In genomic region chr3:64667887-64668581, GRCh38 we compare ENCODE assay signal across 17 cellular contexts. TPM values are rescaled to one million over a fixed set of nuclear protein-coding genes. Genes with fewer than 3 reads are reported as not detected.
A peak's percentile ranks its signal among the peaks of the same experiment; 100 is the strongest.
DNase-seq lines count a peak whose midpoint lies in the region; ATAC-seq and TF ChIP-seq lines count a peak whose summit lies in the region.
"Had no signal": no experiment of that assay in that cellular context is flagged by ENCODE, and none has a peak within 500 bp of the region (broad histone marks: within the 10 kb centered on the region; RNA-seq: fewer than 3 reads in every experiment).

No MANE protein-coding gene starts in this region.

- ATAC-seq in left cardiac atrium, result peak; percentile 84 to 85
- ATAC-seq in HG02678 (IDR thresholded peaks at IDR 0.05; ENCODE audit: unreplicated experiment), result no peak
- ATAC-seq in GM18870 (IDR thresholded peaks at IDR 0.05; ENCODE audit: unreplicated experiment), result no peak
- ATAC-seq: Panc1; stimulated activated naive CD8-positive, alpha-beta T cell treated with anti-CD3 and anti-CD28 coated beads, Interleukin-15, amount 100 ng/mL, for 72 hours had no signal

- H3K9me3 ChIP-seq in ascending aorta, result no peaks in the 10 kb centered on the region
- no peaks in the 10 kb centered on the region for H3K9me3 ChIP-seq in thyroid gland

- peak overlapping the region; percentile 72 to 97 (median 91) for H3K27ac Mint-ChIP-seq in nephron
- H3K27ac Mint-ChIP-seq: progenitor cell of endocrine pancreas; stimulated activated naive CD8-positive, alpha-beta T cell treated with anti-CD3 and anti-CD28 coated beads, Interleukin-15, amount 100 ng/mL, for 72 hours had no signal

- no peak for TF ChIP-seq POLR2A in thyroid gland (IDR thresholded peaks at IDR 0.05)

- peak overlapping the region; percentile 68 to 73 for H3K27ac ChIP-seq in ascending aorta
- peak overlapping the region in 1 of 3 donors; percentile 8 for H3K27ac ChIP-seq in thyroid gland

- peak overlapping the region; percentile 31 to 42 for H3K4me3 ChIP-seq in ascending aorta
- no peak overlapping the region for H3K4me3 ChIP-seq in thyroid gland (replicated peaks in 1 of 3)

- no peaks in the 10 kb centered on the region for H3K36me3 ChIP-seq in ascending aorta
- no peaks in the 10 kb centered on the region for H3K36me3 ChIP-seq in thyroid gland

- no peak overlapping the region for H3K4me3 Mint-ChIP-seq in nephron
- H3K4me3 Mint-ChIP-seq: stimulated activated naive CD8-positive, alpha-beta T cell treated with anti-CD3 and anti-CD28 coated beads, Interleukin-15, amount 100 ng/mL, for 72 hours had no signal

- 70 to 75% methylated on average over 13 of the region's 13 CpGs for WGBS in thyroid gland, 2 donors

- peaks cover 70% of the 10 kb centered on the region for H3K36me3 Mint-ChIP-seq in nephron (ENCODE audit: low read depth)

- H3K4me1 Mint-ChIP-seq in nephron, result peaks cover 38% of the 10 kb centered on the region
- H3K4me1 Mint-ChIP-seq: stimulated activated naive CD8-positive, alpha-beta T cell treated with anti-CD3 and anti-CD28 coated beads, Interleukin-15, amount 100 ng/mL, for 72 hours had no signal

- TF ChIP-seq CTCF in ascending aorta (IDR thresholded peaks at IDR 0.05), result no peak
- no peak for TF ChIP-seq CTCF in nephron (IDR thresholded peaks at IDR 0.05; ENCODE audit: unreplicated experiment in 3 of 3)
- no peak for TF ChIP-seq CTCF in thyroid gland (IDR thresholded peaks at IDR 0.05)

- DNase-seq in ascending aorta (ENCODE audit: low spot score in 2 of 2) (peak in 1 of 2 donors; percentile 72), left cardiac atrium (peak; percentile 64), thyroid gland (peak; percentile 27 to 54), T-helper 2 cell (no peak)
- no peak for DNase-seq in activated T-cell treated with anti-CD3 and anti-CD28 coated beads, Interleukin-2, amount 50 U/mL, for 1 hour
- DNase-seq: activated CD4-positive, alpha-beta T cell treated with anti-CD3 and anti-CD28 coated beads for 48 hours; activated CD8-positive, alpha-beta memory T cell treated with anti-CD3 and anti-CD28 coated beads, Interleukin-2, amount 50 U/mL, for 48 hours; activated gamma-delta T cell treated with Interleukin-2 at 50 U/mL for 16 hours; EL; NCI-H1436; NCI-H2227 treated with DMSO at 0.1 percent for 48 hours; stimulated activated naive CD8-positive, alpha-beta T cell treated with anti-CD3 and anti-CD28 coated beads, Interleukin-15, amount 100 ng/mL, for 72 hours had no signal

- no peaks in the 10 kb centered on the region for H3K27me3 Mint-ChIP-seq in nephron (ENCODE audit: low read depth)
- H3K27me3 Mint-ChIP-seq: progenitor cell of endocrine pancreas; stimulated activated naive CD8-positive, alpha-beta T cell treated with anti-CD3 and anti-CD28 coated beads, Interleukin-15, amount 100 ng/mL, for 72 hours had no signal

- intact Hi-C loops in ascending aorta (cut with DNase I), result no loop called here
- intact Hi-C loops in left cardiac atrium (cut with DNase I), result no loop called here
- intact Hi-C loops in thyroid gland (cut with DNase I), result no loop called here

- H3K27me3 ChIP-seq in ascending aorta, result no peaks in the 10 kb centered on the region
- no peaks in the 10 kb centered on the region for H3K27me3 ChIP-seq in thyroid gland

- H3K9me3 Mint-ChIP-seq in nephron, result peaks cover 6% of the 10 kb centered on the region
- H3K9me3 Mint-ChIP-seq: stimulated activated naive CD8-positive, alpha-beta T cell treated with anti-CD3 and anti-CD28 coated beads, Interleukin-15, amount 100 ng/mL, for 72 hours had no signal

- H3K4me1 ChIP-seq in ascending aorta (peaks cover 4 to 26% of the 10 kb centered on the region in 2 donors), thyroid gland (peaks cover 16 to 27% of the 10 kb centered on the region in 2 donors)

RNA-seq across cellular contexts. Expression of gene ADAMTS9, which starts 19.8 kb away (rescaled TPM):
- total RNA-seq in ascending aorta, result 74.1 TPM
- 100 to 1,000 TPM in 1 of 2 donors, 10 to 100 TPM in 1; 28.0 to 100 TPM for total RNA-seq in left cardiac atrium
- 100 to 1,000 TPM in 2 of 4 donors, 10 to 100 TPM in 2; 20.2 to 142 (median 74.9) TPM for total RNA-seq in thyroid gland

Comparison
In these comparisons a context has a peak if more than half of its experiments do, and no peak if none do; other contexts are left out.
1. DNase-seq: peak in left cardiac atrium (single experiment) and thyroid gland (2 of 2); none in activated T-cell treated with anti-CD3 and anti-CD28 coated beads, Interleukin-2, amount 50 U/mL, for 1 hour (single experiment) and T-helper 2 cell (0 of 5).
2. H3K4me3 ChIP-seq: peak in ascending aorta (2 of 2); none in thyroid gland (0 of 3).
3. ATAC-seq: peak in left cardiac atrium (2 of 2); none in HG02678 (single experiment) and GM18870 (single experiment).